In the genomic region with DNA sequence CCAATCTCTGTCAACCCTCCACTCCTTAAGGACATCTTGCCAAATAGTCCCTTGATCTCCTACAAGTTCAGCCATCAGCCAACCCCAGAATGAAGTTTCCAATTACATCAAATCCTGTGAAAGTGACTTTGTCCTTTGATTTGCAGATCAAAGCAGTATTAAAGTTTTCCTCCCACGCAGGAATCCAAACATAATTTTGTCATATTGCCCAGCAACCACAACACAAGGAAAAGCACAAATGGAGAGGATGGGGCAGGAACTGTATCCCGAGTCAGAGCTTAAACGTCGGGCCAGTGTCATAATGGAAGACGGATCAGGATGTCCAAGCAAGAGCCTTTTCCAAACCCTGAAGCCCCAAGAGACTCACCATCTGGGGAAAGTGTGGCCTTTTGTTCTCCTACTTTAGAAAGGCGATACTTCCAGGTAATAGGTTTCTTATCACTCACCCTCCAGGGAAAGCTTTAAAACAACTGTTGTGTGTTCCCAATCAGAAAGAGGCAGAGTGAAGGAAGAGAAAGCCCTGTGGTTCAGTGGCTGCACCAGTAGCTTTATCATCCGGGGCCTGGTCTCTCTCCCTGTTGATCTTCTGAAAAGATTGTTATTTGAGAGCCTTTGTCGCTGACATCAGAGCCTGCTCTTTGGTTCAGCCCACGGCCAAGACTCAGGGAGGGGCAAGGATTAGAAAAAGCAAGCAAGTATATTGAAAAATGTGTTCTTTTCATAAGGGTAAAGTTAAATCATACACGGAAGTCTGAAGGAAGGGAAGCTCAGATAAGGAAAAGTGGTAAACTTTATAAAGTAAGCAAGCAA, we compare ENCODE assay signal across 15 cellular contexts. TPM values are rescaled to one million over a fixed set of nuclear protein-coding genes. Genes with fewer than 3 reads are reported as not detected.
DNase-seq lines count a peak whose midpoint lies in the region; ATAC-seq and TF ChIP-seq lines count a peak whose summit lies in the region.
"Had no signal": no experiment of that assay in that cellular context is flagged by ENCODE, and none has a peak within 500 bp of the region (broad histone marks: within the 10 kb centered on the region; RNA-seq: fewer than 3 reads in every experiment).

No MANE protein-coding gene starts in this region.

- no peaks in the 10 kb centered on the region for H3K36me3 ChIP-seq in breast epithelium
- no peaks in the 10 kb centered on the region for H3K36me3 ChIP-seq in colonic mucosa
- H3K36me3 ChIP-seq in mesendoderm (ENCODE audit: control insufficient read depth, insufficient read depth, low read length) = no peaks in the 10 kb centered on the region
- H3K36me3 ChIP-seq in aorta (ENCODE audit: control insufficient read depth in 1 of 2, insufficient read depth in 2 of 2, low read length in 1 of 2) = no peaks in the 10 kb centered on the region
- H3K36me3 ChIP-seq: transverse colon had no signal

- intact Hi-C loops in breast epithelium (cut with DNase I; ENCODE audit: low total_unique reads) (no loop called here), MCF 10A (cut with micrococcal nuclease) (no loop called here), colonic mucosa (cut with DNase I) (no loop called here), aorta (cut with DNase I) (no loop called here)

- peak overlapping the region; percentile 69 to 73 for H3K27ac ChIP-seq in breast epithelium
- peak overlapping the region; percentile 19 for H3K27ac ChIP-seq in colonic mucosa
- peak overlapping the region; percentile 57 for H3K27ac ChIP-seq in mesendoderm (ENCODE audit: low read depth, low read length)
- H3K27ac ChIP-seq in aorta (ENCODE audit: low read depth in 1 of 2, low read length in 2 of 2) = no peak overlapping the region
- H3K27ac ChIP-seq in coronary artery = no peak overlapping the region
- H3K27ac ChIP-seq: A549 had no signal

- H3K4me2 ChIP-seq in mesendoderm (ENCODE audit: low read length) = no peak overlapping the region
- H3K4me2 ChIP-seq: A549 had no signal

- BruUV-seq in MCF 10A (replicated peaks; lab: Mats Ljungman, UMichigan) = no TSS peak

- TF ChIP-seq POLR2A in breast epithelium (IDR thresholded peaks at IDR 0.05) = no peak

- no peaks in the 10 kb centered on the region for H3K4me1 Mint-ChIP-seq in MCF 10A (ENCODE audit: insufficient read depth, unreplicated experiment)
- H3K4me1 Mint-ChIP-seq: activated naive CD4-positive, alpha-beta T cell treated with anti-CD3 and anti-CD28 coated beads, Interleukin-2, amount 10 ng/mL, durations not matched to agents 7 days and 5 days had no signal

- POLR2A ChIA-PET in MCF 10A (lab: Yijun Ruan, JAX) = interaction anchor here (0.5 to 1.0 kb wide), 2 partner anchors 19 to 29 kb away, joined by 3 to 5 read pairs; no protein-coding TSS in a partner anchor

- peak overlapping the region; percentile 82 for H3K56ac ChIP-seq in mesendoderm (ENCODE audit: low read length)

- no CpG with 5 or more reads among the region's 10 CpGs for WGBS in mesendoderm (ENCODE audit: extremely low coverage, insufficient coverage, low lambda C conversion rate)
- WGBS in aorta, 2 donors = 57 to 59% methylated on average over 10 of the region's 10 CpGs

- no peak overlapping the region for H3K4ac ChIP-seq in mesendoderm (ENCODE audit: low read depth, low read length)

- no peaks in the 10 kb centered on the region for H3K79me2 ChIP-seq in mesendoderm (ENCODE audit: control insufficient read depth, insufficient read depth, low read length)

- H3K9me3 ChIP-seq in breast epithelium = no peaks in the 10 kb centered on the region
- no peaks in the 10 kb centered on the region for H3K9me3 ChIP-seq in colonic mucosa
- H3K9me3 ChIP-seq in aorta (ENCODE audit: control insufficient read depth, low read length) = no peaks in the 10 kb centered on the region
- H3K9me3 ChIP-seq: A549, transverse colon had no signal

- H3K27me3 ChIP-seq in breast epithelium (no peaks in the 10 kb centered on the region), colonic mucosa (no peaks in the 10 kb centered on the region), mesendoderm (ENCODE audit: insufficient read depth, low read length, poor library complexity) (no peaks in the 10 kb centered on the region), aorta (ENCODE audit: control insufficient read depth in 1 of 2, insufficient read depth in 2 of 2, low read length in 1 of 2) (no peaks in the 10 kb centered on the region)
- H3K27me3 ChIP-seq: transverse colon had no signal

- H2AK5ac ChIP-seq in mesendoderm (ENCODE audit: low read length) = no peak overlapping the region

- no peaks in the 10 kb centered on the region for H3K9me3 Mint-ChIP-seq in MCF 10A (ENCODE audit: unreplicated experiment)
- H3K9me3 Mint-ChIP-seq: activated naive CD4-positive, alpha-beta T cell treated with anti-CD3 and anti-CD28 coated beads, Interleukin-2, amount 10 ng/mL, durations not matched to agents 7 days and 5 days had no signal

- DNase-seq in breast epithelium (ENCODE audit: low spot score in 2 of 2) (no peak), MCF 10A (ENCODE audit: unreplicated experiment) (no peak), colonic mucosa (no peak), mesendoderm (peak; percentile 76), aorta (no peak), cortex of kidney (lab: John Stamatoyannopoulos, UW) (no peak), coronary artery (ENCODE audit: low spot score) (no peak)
- DNase-seq: activated naive CD4-positive, alpha-beta T cell treated with anti-CD3 and anti-CD28 coated beads, Interleukin-2, amount 10 ng/mL, durations not matched to agents 7 days and 5 days; Kasumi-1; kidney; NCI-H510A treated with DMSO at 0.1 percent for 48 hours; posterior cingulate gyrus; transverse colon had no signal

- H2BK120ac ChIP-seq in mesendoderm (ENCODE audit: low read depth, low read length) = no peak overlapping the region

- no peaks in the 10 kb centered on the region for H3K27me3 Mint-ChIP-seq in MCF 10A (ENCODE audit: insufficient read depth, unreplicated experiment)
- H3K27me3 Mint-ChIP-seq: activated naive CD4-positive, alpha-beta T cell treated with anti-CD3 and anti-CD28 coated beads, Interleukin-2, amount 10 ng/mL, durations not matched to agents 7 days and 5 days had no signal

- H3K9ac ChIP-seq in colonic mucosa (ENCODE audit: low read depth in 2 of 2, low read length in 2 of 2) = no peak overlapping the region
- H3K9ac ChIP-seq in mesendoderm (ENCODE audit: low read length) = peak overlapping the region; percentile 33

- H4K5ac ChIP-seq in mesendoderm (ENCODE audit: low read length) = peak overlapping the region; percentile 64

- no peak overlapping the region for H3K4me3 Mint-ChIP-seq in MCF 10A (ENCODE audit: unreplicated experiment)
- H3K4me3 Mint-ChIP-seq: activated naive CD4-positive, alpha-beta T cell treated with anti-CD3 and anti-CD28 coated beads, Interleukin-2, amount 10 ng/mL, durations not matched to agents 7 days and 5 days had no signal

- H2BK5ac ChIP-seq in mesendoderm (ENCODE audit: low read length) = peak overlapping the region; percentile 50

- H3K27ac Mint-ChIP-seq in MCF 10A (ENCODE audit: low read depth, unreplicated experiment) = no peak overlapping the region
- H3K27ac Mint-ChIP-seq: activated naive CD4-positive, alpha-beta T cell treated with anti-CD3 and anti-CD28 coated beads, Interleukin-2, amount 10 ng/mL, durations not matched to agents 7 days and 5 days had no signal

- H3K79me1 ChIP-seq in mesendoderm (ENCODE audit: low read length) = no peaks in the 10 kb centered on the region

- TF ChIP-seq CTCF in breast epithelium (IDR thresholded peaks at IDR 0.05) (no peak), MCF 10A (IDR thresholded peaks at IDR 0.05; ENCODE audit: unreplicated experiment) (no peak), colonic mucosa (IDR thresholded peaks at IDR 0.05) (no peak), coronary artery (IDR thresholded peaks at IDR 0.05) (no peak)

- H3K18ac ChIP-seq in mesendoderm (ENCODE audit: low read length) = no peak overlapping the region

- peak overlapping the region; percentile 66 for H3K23ac ChIP-seq in mesendoderm (ENCODE audit: low read length)

- no peak overlapping the region for H2BK15ac ChIP-seq in mesendoderm (replicated peaks; ENCODE audit: low read depth)

- ATAC-seq in aorta (ENCODE audit: low FRiP score) (peak; percentile 43), GM21528 (IDR thresholded peaks at IDR 0.05; ENCODE audit: low FRiP score, unreplicated experiment) (no peak)
- ATAC-seq: A549 had no signal

- H3K4me3 ChIP-seq in breast epithelium (peak overlapping the region; percentile 8 to 45 (median 19)), colonic mucosa (no peak overlapping the region), mesendoderm (ENCODE audit: low read length) (no peak overlapping the region), aorta (ENCODE audit: low read length in 2 of 2) (no peak overlapping the region), coronary artery (no peak overlapping the region)
- H3K4me3 ChIP-seq: A549, transverse colon had no signal

- H4K8ac ChIP-seq in mesendoderm (ENCODE audit: low read depth, low read length) = no peak overlapping the region

- CTCF ChIA-PET in MCF 10A (lab: Yijun Ruan, JAX) = no interaction called here

- H3K4me1 ChIP-seq in breast epithelium = no peaks in the 10 kb centered on the region
- no peaks in the 10 kb centered on the region for H3K4me1 ChIP-seq in colonic mucosa
- H3K4me1 ChIP-seq in mesendoderm (ENCODE audit: control insufficient read depth, low read depth, low read length) = peaks cover 6% of the 10 kb centered on the region
- no peaks in the 10 kb centered on the region for H3K4me1 ChIP-seq in aorta (ENCODE audit: control insufficient read depth in 1 of 2, insufficient read depth in 2 of 2, low read length in 2 of 2)
- H3K4me1 ChIP-seq: A549 had no signal

- no peaks in the 10 kb centered on the region for H3K36me3 Mint-ChIP-seq in MCF 10A (ENCODE audit: insufficient read depth, unreplicated experiment)
- H3K36me3 Mint-ChIP-seq: activated naive CD4-positive, alpha-beta T cell treated with anti-CD3 and anti-CD28 coated beads, Interleukin-2, amount 10 ng/mL, durations not matched to agents 7 days and 5 days had no signal

RNA-seq across cellular contexts. Expression of a gene that starts 41.7 kb away (rescaled TPM):
- total RNA-seq in breast epithelium = 10 to 100 TPM in 1 of 3 donors, 1 to 10 TPM in 2; 3.2 to 16.8 (median 8.8) TPM
- total RNA-seq in MCF 10A (2022) = 9.2 and 17.9 TPM in 2 replicates
- total RNA-seq in colonic mucosa = 10 to 100 TPM; 32.2 to 41.8 TPM
- polyA plus RNA-seq in mesendoderm (2013, experiment 1 of 2) = 1.1 TPM
- 0.97 TPM for polyA plus RNA-seq in mesendoderm (2013, experiment 2 of 2)
- total RNA-seq in aorta = 1 to 10 TPM; 1.8 to 4.5 TPM
- polyA plus RNA-seq in aorta = under 1 TPM; 0.13 to 0.54 TPM

RNA-seq across cellular contexts. Expression of a gene that starts 53.7 kb away (rescaled TPM):
- total RNA-seq in breast epithelium (10 to 100 TPM; 11.4 to 26.1 (median 20.3) TPM), MCF 10A (2022) (0.79 and 1.1 TPM in 2 replicates), colonic mucosa (10 to 100 TPM; 15.8 to 19.6 TPM), aorta (10 to 100 TPM; 42.6 to 49.0 TPM)
- polyA plus RNA-seq in mesendoderm (2013, experiment 1 of 2) = 16.5 TPM
- 16.4 TPM for polyA plus RNA-seq in mesendoderm (2013, experiment 2 of 2)
- polyA plus RNA-seq in aorta = 10 to 100 TPM; 23.4 to 35.7 TPM

Comparison
In these comparisons a context has a peak if more than half of its experiments do, and no peak if none do; other contexts are left out.
1. H3K27ac ChIP-seq: peak in breast epithelium (2 of 2), colonic mucosa (single experiment) and mesendoderm (single experiment); none in aorta (0 of 2) and coronary artery (0 of 2).
2. H3K4me3 ChIP-seq: peak in breast epithelium (3 of 3); none in colonic mucosa (single experiment), mesendoderm (single experiment), aorta (0 of 2) and coronary artery (single experiment).